12 cellular contexts compared by ENCODE assay signal in genomic region chr10:91200314-91201212, GRCh38. TPM values are rescaled to one million over a fixed set of nuclear protein-coding genes. Genes with fewer than 3 reads are reported as not detected.
A peak's percentile ranks its signal among the peaks of the same experiment; 100 is the strongest.
DNase-seq lines count a peak whose midpoint lies in the region; ATAC-seq, FAIRE-seq and TF ChIP-seq lines count a peak whose summit lies in the region.
"Had no signal": no experiment of that assay in that cellular context is flagged by ENCODE, and none has a peak within 500 bp of the region (broad histone marks: within the 10 kb centered on the region; RNA-seq: fewer than 3 reads in every experiment).

No MANE protein-coding gene starts in this region.

- DNase-seq in A549 (ENCODE audit: low read depth in 1 of 2, low spot score in 1 of 2) (no peak), GM12891 (ENCODE audit: insufficient read length, low spot score) (no peak), NCI-H69 (lab: John Stamatoyannopoulos, UW) (peak; percentile 11), Karpas-422 (no peak), T-helper 9 cell (no peak), NCI-H2171 treated with DMSO at 0.1 percent for 48 hours (lab: John Stamatoyannopoulos, UW) (no peak)
- DNase-seq: adrenal gland, mucosa of descending colon, sigmoid colon had no signal

- CTCF ChIA-PET in A549 (lab: Yijun Ruan, JAX), result interaction anchor here (0.6 to 1.5 kb wide), 3 partner anchors 8 to 289 kb away, joined by 3 to 5 read pairs (median 3); no protein-coding TSS in a partner anchor

- no peaks in the 10 kb centered on the region for H3K9me2 ChIP-seq in Karpas-422 (replicated peaks; ENCODE audit: insufficient read depth, low read length)

- H3K79me2 ChIP-seq in Karpas-422 (ENCODE audit: low read length), result no peaks in the 10 kb centered on the region

- ATAC-seq in A549 (no peak), GM21786 (IDR thresholded peaks at IDR 0.05; ENCODE audit: unreplicated experiment) (no peak)

- H3K4me1 ChIP-seq in A549 (peaks cover 22% of the 10 kb centered on the region; the same call in 2 of the 3 replicates), endocrine pancreas (ENCODE audit: control insufficient read depth, insufficient read depth, low read length) (peaks cover 26% of the 10 kb centered on the region), Karpas-422 (ENCODE audit: low read length) (no peaks in the 10 kb centered on the region)

- H3K4me3 ChIP-seq in A549, result no peak overlapping the region
- H3K4me3 ChIP-seq in endocrine pancreas (ENCODE audit: control insufficient read depth, insufficient read depth, low read length), result peak overlapping the region; percentile 40
- no peak overlapping the region for H3K4me3 ChIP-seq in Karpas-422 (ENCODE audit: low read length)
- H3K4me3 ChIP-seq: adrenal gland, mucosa of descending colon, sigmoid colon had no signal

- H3K27ac ChIP-seq in A549, result no peak overlapping the region
- no peak overlapping the region for H3K27ac ChIP-seq in Karpas-422 (ENCODE audit: low read length)
- H3K27ac ChIP-seq: C4-2B, sigmoid colon had no signal

- H4K20me1 ChIP-seq in Karpas-422 (ENCODE audit: insufficient read depth, low read depth, low read length), result no peaks in the 10 kb centered on the region

- WGBS in A549 (ENCODE audit: missing lambda C conversion rate), result 64% methylated on average over 5 of the region's 5 CpGs

- TF ChIP-seq POLR2A in A549 (IDR thresholded peaks at IDR 0.05; ENCODE audit: low read length) (no peak), GM12891 (IDR thresholded peaks at IDR 0.05; ENCODE audit: low read depth, low read length) (no peak)

- no peaks in the 10 kb centered on the region for H3K27me3 ChIP-seq in endocrine pancreas (ENCODE audit: control insufficient read depth, insufficient read depth, low read length)
- H3K27me3 ChIP-seq in Karpas-422 (ENCODE audit: low read length), result no peaks in the 10 kb centered on the region
- H3K27me3 ChIP-seq: adrenal gland, sigmoid colon had no signal

- TF ChIP-seq RAD21 in A549 (conservative IDR thresholded peaks at IDR 0.05 in 1 of 2, IDR thresholded peaks at IDR 0.05 in 1 of 2), result no peak

- H3K9me3 ChIP-seq in A549 (no peaks in the 10 kb centered on the region), endocrine pancreas (ENCODE audit: control insufficient read depth, low read length) (no peaks in the 10 kb centered on the region), Karpas-422 (ENCODE audit: low read length) (no peaks in the 10 kb centered on the region)
- H3K9me3 ChIP-seq: adrenal gland, mucosa of descending colon, sigmoid colon had no signal

- POLR2A ChIA-PET in A549 (lab: Yijun Ruan, JAX), result no interaction called here

- H3K36me3 ChIP-seq in endocrine pancreas (ENCODE audit: control insufficient read depth, insufficient read depth, low read length) (no peaks in the 10 kb centered on the region), Karpas-422 (ENCODE audit: insufficient read depth, low read length) (no peaks in the 10 kb centered on the region)
- H3K36me3 ChIP-seq: adrenal gland, sigmoid colon had no signal

- no peak for TF ChIP-seq CTCF in A549 (IDR thresholded peaks at IDR 0.05)

- H3K9ac ChIP-seq in endocrine pancreas (ENCODE audit: control insufficient read depth, insufficient read depth, low read length) (no peak overlapping the region), Karpas-422 (ENCODE audit: low read length) (no peak overlapping the region)

- TF ChIP-seq EP300 in A549 (IDR thresholded peaks at IDR 0.05), result no peak

- H2AFZ ChIP-seq in Karpas-422 (ENCODE audit: low read length), result no peak overlapping the region

- FAIRE-seq in A549 (lab: Jason Lieb, UNC), result no peak
- peak; percentile 84 for FAIRE-seq in GM12891 (lab: Jason Lieb, UNC)

- 0 out of 3 replicates have a peak overlapping the region, but pooled peaks have one; percentile 4 for H3K4me2 ChIP-seq in A549
- no peak overlapping the region for H3K4me2 ChIP-seq in Karpas-422 (ENCODE audit: low read depth, low read length, poor library complexity, severe bottlenecking)

TF ChIP-seq in A549, 52 proteins besides CTCF, POLR2A, EP300 and RAD21:
- TF ChIP-seq RNF2 (IDR thresholded peaks at IDR 0.05; ENCODE audit: borderline replicate concordance, low read depth), result no peak

TF ChIP-seq in GM12891, 5 proteins besides CTCF, POLR2A, EP300 and RAD21:
- TF ChIP-seq PAX5 (IDR thresholded peaks at IDR 0.05; ENCODE audit: insufficient read depth, low read length, severe bottlenecking) (no peak), SPI1 (IDR thresholded peaks at IDR 0.05; ENCODE audit: low read depth, low read length) (peak; percentile 47)

RNA-seq across cellular contexts. Expression of gene PCGF5, which starts 19.9 kb away (rescaled TPM):
- 37.9 and 39.9 TPM in 2 replicates for polyA plus RNA-seq in A549 (2011; rRNA removed)
- 25.8 and 29.5 TPM in 2 replicates for polyA plus RNA-seq in A549 (2012; cell fraction: cytosol; rRNA removed)
- polyA plus RNA-seq in A549 (2012; cell fraction: nucleus; rRNA removed), result 9.1 and 15.0 TPM in 2 replicates
- polyA plus RNA-seq in A549 (2017; fragmentation: RNase III; extraction: RNeasy Plus Mini Kit Qiagen cat#74134 plus additional on column Dnase treatment), result 26.3 to 29.2 TPM (median 28.5 TPM) in 3 replicates
- 23.8 and 27.4 TPM in 2 replicates for polyA minus RNA-seq in A549 (2011; rRNA and poly(A)+ RNA removed)
- polyA plus RNA-seq in GM12891 (2012; ENCODE audit: low read depth, missing spikeins), result 36.7 TPM
- 1.3 and 4.0 TPM in 2 replicates for total RNA-seq in Karpas-422 (2014; rRNA removed; shearing (Covaris generic); ENCODE audit: low replicate concordance)
